8 cellular contexts compared by ENCODE assay signal in genomic region chr19:39412867-39413268, GRCh38. TPM values are rescaled to one million over a fixed set of nuclear protein-coding genes. Genes with fewer than 3 reads are reported as not detected.
DNase-seq lines count a peak whose midpoint lies in the region; ATAC-seq and TF ChIP-seq lines count a peak whose summit lies in the region.

No MANE protein-coding gene starts in this region.

- H3K9me3 ChIP-seq in BLaER1, result no peaks in the 10 kb centered on the region

- peaks cover 44% of the 10 kb centered on the region for H3K36me3 ChIP-seq in BLaER1

- peaks cover 50 to 52% of the 10 kb centered on the region in 2 donors for H3K4me1 Mint-ChIP-seq in natural killer cell treated with Interleukin-12 subunit alpha and Interleukin-12 subunit beta and Interleukin-15 and Interleukin-18, amount 100 ng/mL, for 72 hours (ENCODE audit: low read depth in 2 of 2)

- peaks cover 6% of the 10 kb centered on the region for H3K36me3 Mint-ChIP-seq in natural killer cell treated with Interleukin-12 subunit alpha and Interleukin-12 subunit beta and Interleukin-15 and Interleukin-18, amount 100 ng/mL, for 72 hours

- H3K4me3 ChIP-seq in BLaER1 (peak overlapping the region; percentile 96), coronary artery (peak overlapping the region; percentile 97)

- H3K27ac ChIP-seq in BLaER1 (peak overlapping the region; percentile 99), coronary artery (peak overlapping the region; percentile 99 to 100)

- H3K27me3 Mint-ChIP-seq in natural killer cell treated with Interleukin-12 subunit alpha and Interleukin-12 subunit beta and Interleukin-15 and Interleukin-18, amount 100 ng/mL, for 72 hours, result no peaks in the 10 kb centered on the region

- peak overlapping the region; percentile 94 for H3K4me2 ChIP-seq in BLaER1

- ATAC-seq in natural killer cell treated with Interleukin-12 subunit alpha and Interleukin-12 subunit beta and Interleukin-15 and Interleukin-18, amount 100 ng/mL, for 72 hours, result no peak
- ATAC-seq in GM21515 (IDR thresholded peaks at IDR 0.05; ENCODE audit: unreplicated experiment) (no peak), HG03571 (IDR thresholded peaks at IDR 0.05; ENCODE audit: unreplicated experiment) (no peak), GM18511 (IDR thresholded peaks at IDR 0.05; ENCODE audit: unreplicated experiment) (no peak)

- H3K9ac ChIP-seq in BLaER1, result peak overlapping the region; percentile 98

- peaks cover 60% of the 10 kb centered on the region for H3K4me1 ChIP-seq in BLaER1

- H3K9me3 Mint-ChIP-seq in natural killer cell treated with Interleukin-12 subunit alpha and Interleukin-12 subunit beta and Interleukin-15 and Interleukin-18, amount 100 ng/mL, for 72 hours, result no peaks in the 10 kb centered on the region

- DNase-seq in M059J (ENCODE audit: low read depth), result peak; percentile 32
- no peak for DNase-seq in coronary artery (ENCODE audit: low spot score)
- DNase-seq in natural killer cell treated with Interleukin-12 subunit alpha and Interleukin-12 subunit beta and Interleukin-15 and Interleukin-18, amount 100 ng/mL, for 72 hours (ENCODE audit: low spot score), result no peak
- DNase-seq in NCI-H2029 (lab: John Stamatoyannopoulos, UW), result no peak

- H4K20me1 ChIP-seq in BLaER1, result peaks cover 50% of the 10 kb centered on the region

- H3K27me3 ChIP-seq in BLaER1, result no peaks in the 10 kb centered on the region

- peak overlapping the region; percentile 81 for H3K4me3 Mint-ChIP-seq in natural killer cell treated with Interleukin-12 subunit alpha and Interleukin-12 subunit beta and Interleukin-15 and Interleukin-18, amount 100 ng/mL, for 72 hours

- TF ChIP-seq CTCF in coronary artery (IDR thresholded peaks at IDR 0.05), result peak; percentile 23

- peak overlapping the region in 1 of 2 donors; percentile 78 for H3K27ac Mint-ChIP-seq in natural killer cell treated with Interleukin-12 subunit alpha and Interleukin-12 subunit beta and Interleukin-15 and Interleukin-18, amount 100 ng/mL, for 72 hours

RNA-seq across cellular contexts. Expression of gene PLEKHG2, which starts 0.4 kb away (rescaled TPM):
- 8.6 and 11.7 TPM in 2 replicates for total RNA-seq in M059J (2014; rRNA removed; shearing (Covaris generic))
- 10 to 100 TPM; 30.8 to 68.1 TPM for total RNA-seq in natural killer cell treated with Interleukin-12 subunit alpha and Interleukin-12 subunit beta and Interleukin-15 and Interleukin-18, amount 100 ng/mL, for 72 hours

RNA-seq across cellular contexts. Expression of gene ZFP36, which starts 6.2 kb away (rescaled TPM):
- 6.0 and 10.8 TPM in 2 replicates for total RNA-seq in M059J (2014; rRNA removed; shearing (Covaris generic))
- 10 to 100 TPM; 11.2 to 27.8 TPM for total RNA-seq in natural killer cell treated with Interleukin-12 subunit alpha and Interleukin-12 subunit beta and Interleukin-15 and Interleukin-18, amount 100 ng/mL, for 72 hours

RNA-seq across cellular contexts. Expression of gene MED29, which starts 21.7 kb away (rescaled TPM):
- total RNA-seq in M059J (2014; rRNA removed; shearing (Covaris generic)), result 46.7 and 47.3 TPM in 2 replicates
- total RNA-seq in natural killer cell treated with Interleukin-12 subunit alpha and Interleukin-12 subunit beta and Interleukin-15 and Interleukin-18, amount 100 ng/mL, for 72 hours, result 10 to 100 TPM; 22.2 to 35.2 TPM

RNA-seq across cellular contexts. Expression of gene PAF1, which starts 22.0 kb away (rescaled TPM):
- 69.0 and 79.3 TPM in 2 replicates for total RNA-seq in M059J (2014; rRNA removed; shearing (Covaris generic))
- total RNA-seq in natural killer cell treated with Interleukin-12 subunit alpha and Interleukin-12 subunit beta and Interleukin-15 and Interleukin-18, amount 100 ng/mL, for 72 hours, result 10 to 100 TPM; 38.1 to 39.2 TPM

RNA-seq across cellular contexts. Expression of gene RPS16, which starts 22.9 kb away (rescaled TPM):
- 26.6 and 28.7 TPM in 2 replicates for total RNA-seq in M059J (2014; rRNA removed; shearing (Covaris generic))
- total RNA-seq in natural killer cell treated with Interleukin-12 subunit alpha and Interleukin-12 subunit beta and Interleukin-15 and Interleukin-18, amount 100 ng/mL, for 72 hours, result 1,000 to 10,000 TPM; 1,544 to 1,854 TPM
